In genomic region chr17:74916136-74916850, GRCh38 we compare ENCODE assay signal across 19 cellular contexts. TPM values are rescaled to one million over a fixed set of nuclear protein-coding genes. Genes with fewer than 3 reads are reported as not detected.
DNase-seq lines count a peak whose midpoint lies in the region; ATAC-seq, FAIRE-seq and TF ChIP-seq lines count a peak whose summit lies in the region.
"Had no signal": no experiment of that assay in that cellular context is flagged by ENCODE, and none has a peak within 500 bp of the region (broad histone marks: within the 10 kb centered on the region; RNA-seq: fewer than 3 reads in every experiment).

No MANE protein-coding gene starts in this region.

- H3K79me2 ChIP-seq in HepG2 (ENCODE audit: insufficient read depth, low read length): no peaks in the 10 kb centered on the region

- no peak for ATAC-seq in HepG2
- no peak for ATAC-seq in right lobe of liver
- ATAC-seq: K562 had no signal

- H3K79me1 ChIP-seq in neuronal stem cell (ENCODE audit: low read depth, low read length): peaks cover 3% of the 10 kb centered on the region

- TF ChIP-seq POLR2A in HepG2 (IDR thresholded peaks at IDR 0.05; ENCODE audit: insufficient read depth in 1 of 2, low read depth in 2 of 2, low read length in 2 of 2) (no peak), right lobe of liver (IDR thresholded peaks at IDR 0.05) (no peak)

- no peak for TF ChIP-seq CTCF in HepG2 (CRISPR knock-in tag; IDR thresholded peaks at IDR 0.05)
- TF ChIP-seq CTCF in right lobe of liver (IDR thresholded peaks at IDR 0.05): no peak

- H3K4me1 Mint-ChIP-seq in dendritic cell treated with granulocyte-macrophage colony-stimulating factor and Interleukin-4, amounts not matched to agents 40 ng/mL and 50 ng/mL, for 4 days (ENCODE audit: low read depth): peaks cover 18% of the 10 kb centered on the region

- no peaks in the 10 kb centered on the region for H3K9me3 ChIP-seq in HepG2 (ENCODE audit: low read length)
- H3K9me3 ChIP-seq in right lobe of liver: no peaks in the 10 kb centered on the region
- peaks cover 0 to 3% of the 10 kb centered on the region in 2 donors for H3K9me3 ChIP-seq in neuronal stem cell (replicated peaks in 1 of 2; ENCODE audit: control insufficient read depth in 2 of 2, insufficient read depth in 1 of 2, low read depth in 1 of 2, low read length in 2 of 2)
- H3K9me3 ChIP-seq: BE2C had no signal

- H4K20me1 ChIP-seq in HepG2 (ENCODE audit: insufficient read depth, low read length): no peaks in the 10 kb centered on the region

- H3K36me3 ChIP-seq in HepG2 (replicated peaks in 1 of 2; ENCODE audit: control insufficient read depth in 1 of 2, insufficient read depth in 2 of 2, low read length in 2 of 2): no peaks in the 10 kb centered on the region
- no peaks in the 10 kb centered on the region for H3K36me3 ChIP-seq in right lobe of liver
- no peaks in the 10 kb centered on the region for H3K36me3 ChIP-seq in neuronal stem cell (replicated peaks in 1 of 2; ENCODE audit: control insufficient read depth in 2 of 2, insufficient read depth in 2 of 2, low read length in 2 of 2)
- H3K36me3 ChIP-seq: BE2C had no signal

- H2AFZ ChIP-seq in HepG2 (ENCODE audit: low read length): no peak overlapping the region
- H2AFZ ChIP-seq in neuronal stem cell (ENCODE audit: low read length): no peak overlapping the region
- H2AFZ ChIP-seq: GM23248 had no signal

- H3K18ac ChIP-seq in neuronal stem cell (ENCODE audit: low read length): peak overlapping the region; percentile 15

- H3K27ac ChIP-seq in HepG2 (ENCODE audit: extremely low read length, insufficient read depth, low read length) (no peak overlapping the region), right lobe of liver (no peak overlapping the region), neuronal stem cell (replicated peaks; ENCODE audit: low read length) (no peak overlapping the region)
- H3K27ac ChIP-seq: C4-2B, GM23248 had no signal

- H3K4me3 Mint-ChIP-seq in dendritic cell treated with granulocyte-macrophage colony-stimulating factor and Interleukin-4, amounts not matched to agents 40 ng/mL and 50 ng/mL, for 4 days: no peak overlapping the region
- H3K4me3 Mint-ChIP-seq: CD4-positive, alpha-beta memory T cell; HFFc6 had no signal

- TF ChIP-seq EP300 in HepG2 (IDR thresholded peaks at IDR 0.05; ENCODE audit: low read depth in 2 of 2, low read length in 2 of 2) (no peak), HepG2 (CRISPR knock-in tag; IDR thresholded peaks at IDR 0.05; ENCODE audit: borderline replicate concordance) (no peak)

- H2BK12ac ChIP-seq in neuronal stem cell (ENCODE audit: low read length): no peak overlapping the region

- TF ChIP-seq RAD21 in HepG2 (CRISPR knock-in tag; IDR thresholded peaks at IDR 0.05): no peak

- H3K4me3 ChIP-seq in HepG2 (replicated peaks in 1 of 3; ENCODE audit: insufficient read depth in 1 of 3, low read depth in 2 of 3, low read length in 3 of 3): no peak overlapping the region
- no peak overlapping the region for H3K4me3 ChIP-seq in right lobe of liver
- H3K4me3 ChIP-seq in neuronal stem cell (ENCODE audit: low read length in 2 of 2): peak overlapping the region in 1 of 2 donors; percentile 66
- H3K4me3 ChIP-seq: GM23248, K562 had no signal

- CTCF ChIA-PET in HepG2 (lab: Yijun Ruan, JAX; ENCODE audit: low intra/inter-chr PET ratio, low total read pairs): no interaction called here

- no peak overlapping the region for H3K14ac ChIP-seq in neuronal stem cell (ENCODE audit: low read length)

- H3K9me3 Mint-ChIP-seq in dendritic cell treated with granulocyte-macrophage colony-stimulating factor and Interleukin-4, amounts not matched to agents 40 ng/mL and 50 ng/mL, for 4 days: peaks cover 6% of the 10 kb centered on the region

- H4K8ac ChIP-seq in neuronal stem cell (ENCODE audit: low read depth, low read length): no peak overlapping the region

- H2BK15ac ChIP-seq in neuronal stem cell (ENCODE audit: low read length): no peak overlapping the region

- peaks cover 3 to 41% of the 10 kb centered on the region in 2 experiments for H3K27me3 ChIP-seq in HepG2 (ENCODE audit: control insufficient read depth in 1 of 2, insufficient read depth in 2 of 2, low read length in 2 of 2)
- H3K27me3 ChIP-seq in right lobe of liver: no peaks in the 10 kb centered on the region
- H3K27me3 ChIP-seq in neuronal stem cell (ENCODE audit: control insufficient read depth in 3 of 3, insufficient read depth in 3 of 3, low read depth in 1 of 3, low read length in 3 of 3): peaks cover 0 to 26% (median 0%) of the 10 kb centered on the region in 3 experiments
- H3K27me3 ChIP-seq: BE2C had no signal

- H4K91ac ChIP-seq in neuronal stem cell (ENCODE audit: low read depth, low read length, poor library complexity): no peak overlapping the region

- no peaks in the 10 kb centered on the region for H3K36me3 Mint-ChIP-seq in dendritic cell treated with granulocyte-macrophage colony-stimulating factor and Interleukin-4, amounts not matched to agents 40 ng/mL and 50 ng/mL, for 4 days (ENCODE audit: low read depth)
- H3K36me3 Mint-ChIP-seq: CD4-positive, alpha-beta memory T cell had no signal

- in situ Hi-C loops in HepG2 (cut with HindIII; ENCODE audit: extremely low pct_ligation_motif_present, low pct_unique_long_range_greater_than_20kb): loop anchor here (5.0 kb wide), 1 partner anchor 91 kb away; no protein-coding TSS in a partner anchor

- FAIRE-seq in HepG2 (lab: Jason Lieb, UNC): no peak
- FAIRE-seq: G401.6, K562 had no signal

- 10% methylated on average over 13 of the region's 13 CpGs for WGBS in HepG2 (ENCODE audit: low lambda C conversion rate)
- WGBS in right lobe of liver (ENCODE audit: insufficient coverage, low coverage, low lambda C conversion rate, missing lambda C conversion rate): 73% methylated on average over 10 of the region's 13 CpGs
- no CpG with 5 or more reads among the region's 13 CpGs for WGBS in neuronal stem cell (ENCODE audit: extremely low coverage in 2 of 2, insufficient read length in 2 of 2, insufficient replicate concordance in 1 of 2), 2 donors

- no peak overlapping the region for H3K9ac ChIP-seq in HepG2 (ENCODE audit: insufficient read depth, low read depth, low read length)
- peak overlapping the region; percentile 38 for H3K9ac ChIP-seq in neuronal stem cell (ENCODE audit: low read depth, low read length, poor library complexity)
- H3K9ac ChIP-seq: GM23248 had no signal

- no peak overlapping the region for H2BK120ac ChIP-seq in neuronal stem cell (ENCODE audit: low read depth, low read length)

- peak overlapping the region; percentile 23 for H2AK5ac ChIP-seq in neuronal stem cell (ENCODE audit: low read depth, low read length)

- POLR2A ChIA-PET in HepG2 (lab: Yijun Ruan, JAX): no interaction called here

- H3K4me2 ChIP-seq in HepG2 (ENCODE audit: low read depth, low read length) (no peak overlapping the region), neuronal stem cell (ENCODE audit: insufficient read depth, low read length, poor library complexity, severe bottlenecking) (no peak overlapping the region)

- DNase-seq in HepG2 (ENCODE audit: low spot score) (no peak), right lobe of liver (no peak), neuronal stem cell (ENCODE audit: low spot score) (no peak), NCI-H345 treated with DMSO at 0.1 percent for 48 hours (lab: John Stamatoyannopoulos, UW; ENCODE audit: unreplicated experiment) (no peak), AML-193 (lab: John Stamatoyannopoulos, UW) (no peak), NCI-H187 treated with DMSO at 0.1 percent for 48 hours (lab: John Stamatoyannopoulos, UW) (no peak)
- DNase-seq: ACHN; BE2C; CD4-positive, alpha-beta memory T cell; DMS79; EL; GM23248; H7; HFFc6 had no signal

- no peak overlapping the region for H3K4ac ChIP-seq in neuronal stem cell (ENCODE audit: low read length)

- H3K4me1 ChIP-seq in HepG2 (ENCODE audit: insufficient read depth, low read length) (peaks cover 29% of the 10 kb centered on the region), right lobe of liver (no peaks in the 10 kb centered on the region), neuronal stem cell (ENCODE audit: control insufficient read depth in 2 of 2, insufficient read depth in 1 of 2, low read depth in 1 of 2, low read length in 2 of 2) (peaks cover 5 to 9% of the 10 kb centered on the region in 2 donors)
- H3K4me1 ChIP-seq: BE2C had no signal

- H3K23ac ChIP-seq in neuronal stem cell (ENCODE audit: low read depth, low read length, poor library complexity): peak overlapping the region; percentile 97

- intact Hi-C loops in HepG2 (cut with micrococcal nuclease; ENCODE audit: unreplicated experiment): no loop called here
- intact Hi-C loops in right lobe of liver (cut with DNase I): no loop called here
- intact Hi-C loops in dendritic cell treated with granulocyte-macrophage colony-stimulating factor and Interleukin-4, amounts not matched to agents 40 ng/mL and 50 ng/mL, for 4 days (cut with micrococcal nuclease): no loop called here

- no TSS peak for BruUV-seq in HepG2 (replicated peaks; lab: Mats Ljungman, UMichigan)

- H3K27me3 Mint-ChIP-seq in dendritic cell treated with granulocyte-macrophage colony-stimulating factor and Interleukin-4, amounts not matched to agents 40 ng/mL and 50 ng/mL, for 4 days: peaks cover 31% of the 10 kb centered on the region

- peak overlapping the region; percentile 46 for H3K27ac Mint-ChIP-seq in dendritic cell treated with granulocyte-macrophage colony-stimulating factor and Interleukin-4, amounts not matched to agents 40 ng/mL and 50 ng/mL, for 4 days
- H3K27ac Mint-ChIP-seq: CD4-positive, alpha-beta memory T cell; HFFc6 had no signal

- no peak overlapping the region for H2BK5ac ChIP-seq in neuronal stem cell (ENCODE audit: low read length)

RNA-seq across cellular contexts. Expression of gene USH1G, which starts 6.8 kb away (rescaled TPM):
- total RNA-seq in HepG2 (2016; rRNA removed; fragmentation: Illumina TruSeq; extraction: Trizol): 0.04 TPM in 1 of 2 replicates, not detected in the other
- total RNA-seq in HepG2 (2016; cell fraction: cytosol; rRNA removed; fragmentation: Illumina TruSeq; extraction: Trizol; ENCODE audit: low read depth): not detected in 2 replicates
- not detected in 2 replicates for total RNA-seq in HepG2 (2016; cell fraction: insoluble cytoplasmic fraction; rRNA removed; fragmentation: Illumina TruSeq; extraction: Trizol)
- total RNA-seq in HepG2 (2016; cell fraction: membrane; rRNA removed; fragmentation: Illumina TruSeq; extraction: Trizol): not detected in 2 replicates
- not detected in 2 replicates for total RNA-seq in HepG2 (2016; cell fraction: nucleus; rRNA removed; fragmentation: Illumina TruSeq; extraction: Trizol)
- not detected in 2 replicates for polyA plus RNA-seq in HepG2 (2011; rRNA removed)
- polyA plus RNA-seq in HepG2 (2011; cell fraction: cytosol; rRNA removed): 0.01 TPM in 1 of 2 replicates, not detected in the other
- 0.03 and 0.08 TPM in 2 replicates for polyA plus RNA-seq in HepG2 (2011; cell fraction: nucleus; rRNA removed)
- polyA plus RNA-seq in HepG2 (2012): not detected in 2 replicates
- polyA plus RNA-seq in HepG2 (2016; cell fraction: cytosol; fragmentation: Illumina TruSeq; extraction: Trizol; ENCODE audit: low read depth): not detected in 2 replicates
- polyA plus RNA-seq in HepG2 (2016; cell fraction: insoluble cytoplasmic fraction; fragmentation: Illumina TruSeq; extraction: Trizol; ENCODE audit: low read depth): not detected in 2 replicates
- not detected in 2 replicates for polyA plus RNA-seq in HepG2 (2016; cell fraction: membrane; fragmentation: Illumina TruSeq; extraction: Trizol; ENCODE audit: low read depth)
- not detected in 2 replicates for polyA plus RNA-seq in HepG2 (2016; cell fraction: nucleus; fragmentation: Illumina TruSeq; extraction: Trizol; ENCODE audit: insufficient read depth, low read depth)
- 0.05 TPM in 1 of 2 replicates, not detected in the other for polyA minus RNA-seq in HepG2 (2011; rRNA and poly(A)+ RNA removed; ENCODE audit: low replicate concordance)
- not detected in 2 replicates for polyA minus RNA-seq in HepG2 (2011; cell fraction: cytosol; rRNA and poly(A)+ RNA removed)
- polyA minus RNA-seq in HepG2 (2011; cell fraction: nucleus; rRNA and poly(A)+ RNA removed): 0.12 and 0.13 TPM in 2 replicates
- total RNA-seq in right lobe of liver: not detected
- polyA plus RNA-seq in neuronal stem cell (2013, experiment 1 of 2): 0.20 TPM
- polyA plus RNA-seq in neuronal stem cell (2013, experiment 2 of 2): 0.24 TPM
- total RNA-seq: CD4-positive, alpha-beta memory T cell; GM23248; HFFc6 had no signal
- polyA plus RNA-seq: CD4-positive, alpha-beta memory T cell; GM23248 had no signal

RNA-seq across cellular contexts. Expression of gene OTOP2, which starts 7.8 kb away (rescaled TPM):
- not detected in 2 replicates for total RNA-seq in HepG2 (2016; rRNA removed; fragmentation: Illumina TruSeq; extraction: Trizol)
- not detected in 2 replicates for total RNA-seq in HepG2 (2016; cell fraction: cytosol; rRNA removed; fragmentation: Illumina TruSeq; extraction: Trizol; ENCODE audit: low read depth)
- total RNA-seq in HepG2 (2016; cell fraction: insoluble cytoplasmic fraction; rRNA removed; fragmentation: Illumina TruSeq; extraction: Trizol): not detected in 2 replicates
- total RNA-seq in HepG2 (2016; cell fraction: membrane; rRNA removed; fragmentation: Illumina TruSeq; extraction: Trizol): not detected in 2 replicates
- total RNA-seq in HepG2 (2016; cell fraction: nucleus; rRNA removed; fragmentation: Illumina TruSeq; extraction: Trizol): not detected in 2 replicates
- not detected in 2 replicates for polyA plus RNA-seq in HepG2 (2011; rRNA removed)
- not detected in 2 replicates for polyA plus RNA-seq in HepG2 (2011; cell fraction: cytosol; rRNA removed)
- polyA plus RNA-seq in HepG2 (2011; cell fraction: nucleus; rRNA removed): 0.06 TPM in 1 of 2 replicates, not detected in the other
- not detected in 2 replicates for polyA plus RNA-seq in HepG2 (2012)
- polyA plus RNA-seq in HepG2 (2016; cell fraction: cytosol; fragmentation: Illumina TruSeq; extraction: Trizol; ENCODE audit: low read depth): not detected in 2 replicates
- not detected in 2 replicates for polyA plus RNA-seq in HepG2 (2016; cell fraction: insoluble cytoplasmic fraction; fragmentation: Illumina TruSeq; extraction: Trizol; ENCODE audit: low read depth)
- polyA plus RNA-seq in HepG2 (2016; cell fraction: membrane; fragmentation: Illumina TruSeq; extraction: Trizol; ENCODE audit: low read depth): not detected in 2 replicates
- polyA plus RNA-seq in HepG2 (2016; cell fraction: nucleus; fragmentation: Illumina TruSeq; extraction: Trizol; ENCODE audit: insufficient read depth, low read depth): not detected in 2 replicates
- not detected in 2 replicates for polyA minus RNA-seq in HepG2 (2011; rRNA and poly(A)+ RNA removed; ENCODE audit: low replicate concordance)
- polyA minus RNA-seq in HepG2 (2011; cell fraction: cytosol; rRNA and poly(A)+ RNA removed): not detected in 2 replicates
- not detected in 2 replicates for polyA minus RNA-seq in HepG2 (2011; cell fraction: nucleus; rRNA and poly(A)+ RNA removed)
- total RNA-seq in right lobe of liver: not detected
- polyA plus RNA-seq in neuronal stem cell (2013, experiment 1 of 2): not detected
- not detected for polyA plus RNA-seq in neuronal stem cell (2013, experiment 2 of 2)
- total RNA-seq: A172; CD4-positive, alpha-beta memory T cell; GM23248; H7; HFFc6 had no signal
- polyA plus RNA-seq: CD4-positive, alpha-beta memory T cell; GM23248 had no signal

RNA-seq across cellular contexts. Expression of gene OTOP3, which starts 19.4 kb away (rescaled TPM):
- not detected in 2 replicates for total RNA-seq in HepG2 (2016; rRNA removed; fragmentation: Illumina TruSeq; extraction: Trizol)
- not detected in 2 replicates for total RNA-seq in HepG2 (2016; cell fraction: cytosol; rRNA removed; fragmentation: Illumina TruSeq; extraction: Trizol; ENCODE audit: low read depth)
- total RNA-seq in HepG2 (2016; cell fraction: insoluble cytoplasmic fraction; rRNA removed; fragmentation: Illumina TruSeq; extraction: Trizol): not detected in 2 replicates
- not detected in 2 replicates for total RNA-seq in HepG2 (2016; cell fraction: membrane; rRNA removed; fragmentation: Illumina TruSeq; extraction: Trizol)
- not detected in 2 replicates for total RNA-seq in HepG2 (2016; cell fraction: nucleus; rRNA removed; fragmentation: Illumina TruSeq; extraction: Trizol)
- polyA plus RNA-seq in HepG2 (2011; rRNA removed): not detected in 2 replicates
- polyA plus RNA-seq in HepG2 (2011; cell fraction: cytosol; rRNA removed): not detected in 2 replicates
- polyA plus RNA-seq in HepG2 (2011; cell fraction: nucleus; rRNA removed): not detected in 2 replicates
- polyA plus RNA-seq in HepG2 (2012): not detected in 2 replicates
- polyA plus RNA-seq in HepG2 (2016; cell fraction: cytosol; fragmentation: Illumina TruSeq; extraction: Trizol; ENCODE audit: low read depth): not detected in 2 replicates
- polyA plus RNA-seq in HepG2 (2016; cell fraction: insoluble cytoplasmic fraction; fragmentation: Illumina TruSeq; extraction: Trizol; ENCODE audit: low read depth): not detected in 2 replicates
- not detected in 2 replicates for polyA plus RNA-seq in HepG2 (2016; cell fraction: membrane; fragmentation: Illumina TruSeq; extraction: Trizol; ENCODE audit: low read depth)
- polyA plus RNA-seq in HepG2 (2016; cell fraction: nucleus; fragmentation: Illumina TruSeq; extraction: Trizol; ENCODE audit: insufficient read depth, low read depth): not detected in 2 replicates
- polyA minus RNA-seq in HepG2 (2011; rRNA and poly(A)+ RNA removed; ENCODE audit: low replicate concordance): not detected in 2 replicates
- polyA minus RNA-seq in HepG2 (2011; cell fraction: cytosol; rRNA and poly(A)+ RNA removed): not detected in 2 replicates
- not detected in 2 replicates for polyA minus RNA-seq in HepG2 (2011; cell fraction: nucleus; rRNA and poly(A)+ RNA removed)
- total RNA-seq in right lobe of liver: not detected
- not detected for polyA plus RNA-seq in neuronal stem cell (2013, experiment 1 of 2)
- polyA plus RNA-seq in neuronal stem cell (2013, experiment 2 of 2): not detected
- total RNA-seq: A172; CD4-positive, alpha-beta memory T cell; GM23248; H7; HFFc6; K562 had no signal
- polyA plus RNA-seq: CD4-positive, alpha-beta memory T cell; GM23248; K562 had no signal

RNA-seq across cellular contexts. Expression of gene FADS6, which starts 22.9 kb away (rescaled TPM):
- total RNA-seq in HepG2 (2016; rRNA removed; fragmentation: Illumina TruSeq; extraction: Trizol): 0.11 TPM in 1 of 2 replicates, not detected in the other
- total RNA-seq in HepG2 (2016; cell fraction: cytosol; rRNA removed; fragmentation: Illumina TruSeq; extraction: Trizol; ENCODE audit: low read depth): 0.09 TPM in 1 of 2 replicates, not detected in the other
- 0.11 TPM in 1 of 2 replicates, not detected in the other for total RNA-seq in HepG2 (2016; cell fraction: insoluble cytoplasmic fraction; rRNA removed; fragmentation: Illumina TruSeq; extraction: Trizol)
- total RNA-seq in HepG2 (2016; cell fraction: membrane; rRNA removed; fragmentation: Illumina TruSeq; extraction: Trizol): not detected in 2 replicates
- 0.28 TPM in 1 of 2 replicates, not detected in the other for total RNA-seq in HepG2 (2016; cell fraction: nucleus; rRNA removed; fragmentation: Illumina TruSeq; extraction: Trizol)
- 0.11 and 0.20 TPM in 2 replicates for polyA plus RNA-seq in HepG2 (2011; rRNA removed)
- 0.14 and 0.15 TPM in 2 replicates for polyA plus RNA-seq in HepG2 (2011; cell fraction: cytosol; rRNA removed)
- polyA plus RNA-seq in HepG2 (2011; cell fraction: nucleus; rRNA removed): 0.47 and 1.1 TPM in 2 replicates
- polyA plus RNA-seq in HepG2 (2012): not detected in 2 replicates
- 0.18 TPM in 1 of 2 replicates, not detected in the other for polyA plus RNA-seq in HepG2 (2016; cell fraction: cytosol; fragmentation: Illumina TruSeq; extraction: Trizol; ENCODE audit: low read depth)
- polyA plus RNA-seq in HepG2 (2016; cell fraction: insoluble cytoplasmic fraction; fragmentation: Illumina TruSeq; extraction: Trizol; ENCODE audit: low read depth): 0.10 TPM in 1 of 2 replicates, not detected in the other
- not detected in 2 replicates for polyA plus RNA-seq in HepG2 (2016; cell fraction: membrane; fragmentation: Illumina TruSeq; extraction: Trizol; ENCODE audit: low read depth)
- not detected in 2 replicates for polyA plus RNA-seq in HepG2 (2016; cell fraction: nucleus; fragmentation: Illumina TruSeq; extraction: Trizol; ENCODE audit: insufficient read depth, low read depth)
- polyA minus RNA-seq in HepG2 (2011; rRNA and poly(A)+ RNA removed; ENCODE audit: low replicate concordance): 0.32 TPM in 1 of 2 replicates, not detected in the other
- not detected in 2 replicates for polyA minus RNA-seq in HepG2 (2011; cell fraction: cytosol; rRNA and poly(A)+ RNA removed)
- polyA minus RNA-seq in HepG2 (2011; cell fraction: nucleus; rRNA and poly(A)+ RNA removed): not detected in 2 replicates
- 1 to 10 TPM; 2.1 to 6.1 (median 3.7) TPM for total RNA-seq in right lobe of liver
- not detected for polyA plus RNA-seq in neuronal stem cell (2013, experiment 1 of 2)
- polyA plus RNA-seq in neuronal stem cell (2013, experiment 2 of 2): not detected
- total RNA-seq: A172; CD4-positive, alpha-beta memory T cell; GM23248; H7; HFFc6 had no signal
- polyA plus RNA-seq: CD4-positive, alpha-beta memory T cell; GM23248 had no signal

RNA-seq across cellular contexts. Expression of gene FDXR, which starts 43.5 kb away (rescaled TPM):
- 99.0 and 116 TPM in 2 replicates for total RNA-seq in HepG2 (2016; rRNA removed; fragmentation: Illumina TruSeq; extraction: Trizol)
- total RNA-seq in HepG2 (2016; cell fraction: cytosol; rRNA removed; fragmentation: Illumina TruSeq; extraction: Trizol; ENCODE audit: low read depth): 17.2 and 18.6 TPM in 2 replicates
- 96.0 and 122 TPM in 2 replicates for total RNA-seq in HepG2 (2016; cell fraction: insoluble cytoplasmic fraction; rRNA removed; fragmentation: Illumina TruSeq; extraction: Trizol)
- 33.1 and 34.8 TPM in 2 replicates for total RNA-seq in HepG2 (2016; cell fraction: membrane; rRNA removed; fragmentation: Illumina TruSeq; extraction: Trizol)
- 59.6 and 66.9 TPM in 2 replicates for total RNA-seq in HepG2 (2016; cell fraction: nucleus; rRNA removed; fragmentation: Illumina TruSeq; extraction: Trizol)
- polyA plus RNA-seq in HepG2 (2011; rRNA removed): 23.4 and 27.7 TPM in 2 replicates
- 25.9 and 36.5 TPM in 2 replicates for polyA plus RNA-seq in HepG2 (2011; cell fraction: cytosol; rRNA removed)
- 50.2 and 50.3 TPM in 2 replicates for polyA plus RNA-seq in HepG2 (2011; cell fraction: nucleus; rRNA removed)
- polyA plus RNA-seq in HepG2 (2012): 12.3 and 15.3 TPM in 2 replicates
- polyA plus RNA-seq in HepG2 (2016; cell fraction: cytosol; fragmentation: Illumina TruSeq; extraction: Trizol; ENCODE audit: low read depth): 13.6 and 16.1 TPM in 2 replicates
- 83.4 and 93.7 TPM in 2 replicates for polyA plus RNA-seq in HepG2 (2016; cell fraction: insoluble cytoplasmic fraction; fragmentation: Illumina TruSeq; extraction: Trizol; ENCODE audit: low read depth)
- 21.8 and 25.0 TPM in 2 replicates for polyA plus RNA-seq in HepG2 (2016; cell fraction: membrane; fragmentation: Illumina TruSeq; extraction: Trizol; ENCODE audit: low read depth)
- polyA plus RNA-seq in HepG2 (2016; cell fraction: nucleus; fragmentation: Illumina TruSeq; extraction: Trizol; ENCODE audit: insufficient read depth, low read depth): 111 and 113 TPM in 2 replicates
- polyA minus RNA-seq in HepG2 (2011; rRNA and poly(A)+ RNA removed; ENCODE audit: low replicate concordance): 11.0 and 40.8 TPM in 2 replicates
- polyA minus RNA-seq in HepG2 (2011; cell fraction: cytosol; rRNA and poly(A)+ RNA removed): 14.0 and 15.4 TPM in 2 replicates
- 10.0 and 10.6 TPM in 2 replicates for polyA minus RNA-seq in HepG2 (2011; cell fraction: nucleus; rRNA and poly(A)+ RNA removed)
- total RNA-seq in right lobe of liver: 10 to 100 TPM in 2 of 6 experiments, 1 to 10 TPM in 4; 7.7 to 18.7 (median 8.6) TPM
- polyA plus RNA-seq in neuronal stem cell (2013, experiment 1 of 2): 13.2 TPM
- 12.0 TPM for polyA plus RNA-seq in neuronal stem cell (2013, experiment 2 of 2)
